Comparison of ENCODE assay signal across 14 cellular contexts in genomic region chr11:116885951-116886629, GRCh38. TPM values are rescaled to one million over a fixed set of nuclear protein-coding genes. Genes with fewer than 3 reads are reported as not detected.
DNase-seq lines count a peak whose midpoint lies in the region; ATAC-seq, FAIRE-seq and TF ChIP-seq lines count a peak whose summit lies in the region.
"Had no signal": no experiment of that assay in that cellular context is flagged by ENCODE, and none has a peak within 500 bp of the region (broad histone marks: within the 10 kb centered on the region; RNA-seq: fewer than 3 reads in every experiment).

No MANE protein-coding gene starts in this region.

- H3K4me3 Mint-ChIP-seq in astrocyte (ENCODE audit: unreplicated experiment), result no peak overlapping the region
- H3K4me3 Mint-ChIP-seq in neural progenitor cell, result no peak overlapping the region
- H3K4me3 Mint-ChIP-seq: activated CD4-positive, alpha-beta memory T cell treated with anti-CD3 and anti-CD28 coated beads, Interleukin-2, amount 10 ng/mL, durations not matched to agents 7 days and 5 days; naive B cell had no signal

- DNase-seq in AG08396 (ENCODE audit: low spot score) (peak; percentile 54), astrocyte (ENCODE audit: low read depth) (peak; percentile 80), neural progenitor cell (ENCODE audit: low spot score) (peak; percentile 61), SIG-M5 (lab: John Stamatoyannopoulos, UW) (no peak), UCSD-AML1 (lab: John Stamatoyannopoulos, UW; ENCODE audit: unreplicated experiment) (no peak)
- DNase-seq: activated CD4-positive, alpha-beta memory T cell treated with anti-CD3 and anti-CD28 coated beads, Interleukin-2, amount 10 ng/mL, durations not matched to agents 7 days and 5 days; activated naive CD4-positive, alpha-beta T cell treated with anti-CD3 and anti-CD28 coated beads, Interleukin-2, amount 50 U/mL, for 16 hours; naive B cell; PC-9; spleen had no signal

- ATAC-seq in gastroesophageal sphincter, result peak; percentile 86
- no peak for ATAC-seq in HG03280 (IDR thresholded peaks at IDR 0.05; ENCODE audit: unreplicated experiment)
- ATAC-seq in GM21390 (IDR thresholded peaks at IDR 0.05; ENCODE audit: unreplicated experiment), result no peak

- H3K9me3 Mint-ChIP-seq in astrocyte (ENCODE audit: unreplicated experiment), result no peaks in the 10 kb centered on the region
- no peaks in the 10 kb centered on the region for H3K9me3 Mint-ChIP-seq in neural progenitor cell
- H3K9me3 Mint-ChIP-seq: activated CD4-positive, alpha-beta memory T cell treated with anti-CD3 and anti-CD28 coated beads, Interleukin-2, amount 10 ng/mL, durations not matched to agents 7 days and 5 days; naive B cell had no signal

- H3K4me2 ChIP-seq in astrocyte (ENCODE audit: low read length) (no peak overlapping the region), neural progenitor cell (peak overlapping the region; percentile 19)
- H3K4me2 ChIP-seq: PC-9 had no signal

- 23 to 43% methylated on average over 4 of the region's 4 CpGs for WGBS in gastroesophageal sphincter (ENCODE audit: low coverage in 1 of 2), 2 donors

- H3K9me3 ChIP-seq in astrocyte (ENCODE audit: insufficient read depth, low read depth, low read length) (no peaks in the 10 kb centered on the region), gastroesophageal sphincter (no peaks in the 10 kb centered on the region), neural progenitor cell (ENCODE audit: low read depth) (no peaks in the 10 kb centered on the region)
- H3K9me3 ChIP-seq: spleen, vagina had no signal

- H3K36me3 ChIP-seq in astrocyte (ENCODE audit: insufficient read depth, low read length) (no peaks in the 10 kb centered on the region), gastroesophageal sphincter (peaks cover 0 to 18% of the 10 kb centered on the region in 2 donors), neural progenitor cell (no peaks in the 10 kb centered on the region)
- H3K36me3 ChIP-seq: vagina had no signal

- H3K27ac Mint-ChIP-seq in astrocyte (ENCODE audit: unreplicated experiment) (no peak overlapping the region), neural progenitor cell (no peak overlapping the region)
- H3K27ac Mint-ChIP-seq: activated CD4-positive, alpha-beta memory T cell treated with anti-CD3 and anti-CD28 coated beads, Interleukin-2, amount 10 ng/mL, durations not matched to agents 7 days and 5 days had no signal

- H3K27me3 ChIP-seq in astrocyte (ENCODE audit: insufficient read depth, low read length), result no peaks in the 10 kb centered on the region
- no peaks in the 10 kb centered on the region for H3K27me3 ChIP-seq in gastroesophageal sphincter
- no peaks in the 10 kb centered on the region for H3K27me3 ChIP-seq in neural progenitor cell
- H3K27me3 ChIP-seq: spleen, vagina had no signal

- H3K36me3 Mint-ChIP-seq in astrocyte (ENCODE audit: low read depth, unreplicated experiment) (peaks cover 3% of the 10 kb centered on the region), neural progenitor cell (no peaks in the 10 kb centered on the region)

- no peak overlapping the region for H3K27ac ChIP-seq in astrocyte (ENCODE audit: low read depth, low read length)
- H3K27ac ChIP-seq in gastroesophageal sphincter, result peak overlapping the region; percentile 71 to 81 (median 80)
- H3K27ac ChIP-seq in neural progenitor cell, result peak overlapping the region; percentile 57
- H3K27ac ChIP-seq: PC-9, spleen, vagina had no signal

- no peak overlapping the region for H2AFZ ChIP-seq in astrocyte (ENCODE audit: low read depth, low read length)
- no peak overlapping the region for H2AFZ ChIP-seq in neural progenitor cell (replicated peaks)
- H2AFZ ChIP-seq: PC-9 had no signal

- H4K20me1 ChIP-seq in astrocyte (ENCODE audit: insufficient read depth, low read length) (no peaks in the 10 kb centered on the region), neural progenitor cell (ENCODE audit: low read depth) (no peaks in the 10 kb centered on the region)

- no peak for TF ChIP-seq CTCF in astrocyte (IDR thresholded peaks at IDR 0.05; ENCODE audit: insufficient read depth, low read depth, low read length)
- TF ChIP-seq CTCF in gastroesophageal sphincter (IDR thresholded peaks at IDR 0.05), result no peak
- no peak for TF ChIP-seq CTCF in neural progenitor cell (IDR thresholded peaks at IDR 0.05)

- H3K4me1 ChIP-seq in astrocyte (ENCODE audit: insufficient read depth, low read length) (peaks cover 16% of the 10 kb centered on the region), gastroesophageal sphincter (peaks cover 9 to 39% (median 11%) of the 10 kb centered on the region in 3 donors), neural progenitor cell (peaks cover 10% of the 10 kb centered on the region)

- H3K79me2 ChIP-seq in astrocyte (ENCODE audit: insufficient read depth, low read length) (no peaks in the 10 kb centered on the region), neural progenitor cell (ENCODE audit: low read depth) (no peaks in the 10 kb centered on the region)

- peak; percentile 37 for FAIRE-seq in astrocyte (lab: Jason Lieb, UNC)

- no peak for TF ChIP-seq EP300 in gastroesophageal sphincter (IDR thresholded peaks at IDR 0.05)

- no peak overlapping the region for H3K9ac ChIP-seq in astrocyte (ENCODE audit: low read length)
- no peak overlapping the region for H3K9ac ChIP-seq in neural progenitor cell

- peaks cover 3% of the 10 kb centered on the region for H3F3A ChIP-seq in neural progenitor cell (ENCODE audit: low read depth)

- H3K4me1 Mint-ChIP-seq in astrocyte (ENCODE audit: low read depth, unreplicated experiment) (peaks cover 37% of the 10 kb centered on the region), neural progenitor cell (peaks cover 5% of the 10 kb centered on the region)

- H3K27me3 Mint-ChIP-seq in astrocyte (ENCODE audit: low read depth, unreplicated experiment) (no peaks in the 10 kb centered on the region), neural progenitor cell (ENCODE audit: insufficient read depth, low read depth) (peaks cover 2% of the 10 kb centered on the region)
- H3K27me3 Mint-ChIP-seq: activated CD4-positive, alpha-beta memory T cell treated with anti-CD3 and anti-CD28 coated beads, Interleukin-2, amount 10 ng/mL, durations not matched to agents 7 days and 5 days; naive B cell had no signal

- TF ChIP-seq POLR2A in gastroesophageal sphincter (IDR thresholded peaks at IDR 0.05), result no peak

- H3K4me3 ChIP-seq in astrocyte (ENCODE audit: insufficient read depth, low read depth, low read length) (no peak overlapping the region), gastroesophageal sphincter (no peak overlapping the region), neural progenitor cell (no peak overlapping the region)
- H3K4me3 ChIP-seq: PC-9, spleen, vagina had no signal

RNA-seq across cellular contexts. Expression of gene APOA1, which starts 48.7 kb away (rescaled TPM):
- 3.9 and 6.0 TPM in 2 replicates for total RNA-seq in astrocyte
- total RNA-seq in gastroesophageal sphincter, result 1 to 10 TPM in 1 of 4 donors, not detected in 3; 1.3 TPM
- total RNA-seq in neural progenitor cell (ENCODE audit: low replicate concordance), result 0.84 and 2.7 TPM in 2 replicates
- total RNA-seq: activated CD4-positive, alpha-beta memory T cell treated with anti-CD3 and anti-CD28 coated beads, Interleukin-2, amount 10 ng/mL, durations not matched to agents 7 days and 5 days; PC-9 had no signal

RNA-seq across cellular contexts. Expression of gene APOC3, which starts 56.4 kb away (rescaled TPM):
- total RNA-seq in astrocyte, result not detected in 2 replicates
- total RNA-seq in gastroesophageal sphincter, result 1 to 10 TPM in 1 of 4 donors, not detected in 3; 1.1 TPM
- not detected in 2 replicates for total RNA-seq in neural progenitor cell (ENCODE audit: low replicate concordance)
- total RNA-seq: activated CD4-positive, alpha-beta memory T cell treated with anti-CD3 and anti-CD28 coated beads, Interleukin-2, amount 10 ng/mL, durations not matched to agents 7 days and 5 days; PC-9; spleen; vagina had no signal

Comparison
In these comparisons a context has a peak if more than half of its experiments do, and no peak if none do; other contexts are left out.
1. DNase-seq: peak in AG08396 (single experiment), astrocyte (single experiment) and neural progenitor cell (single experiment); none in SIG-M5 (single experiment) and UCSD-AML1 (single experiment).